11 cellular contexts compared by ENCODE assay signal in genomic region chr15:85708402-85708932, GRCh38.
DNase-seq lines count a peak whose midpoint lies in the region; ATAC-seq and TF ChIP-seq lines count a peak whose summit lies in the region.
"Had no signal": no experiment of that assay in that cellular context is flagged by ENCODE, and none has a peak within 500 bp of the region (broad histone marks: within the 10 kb centered on the region; RNA-seq: fewer than 3 reads in every experiment).

No MANE protein-coding gene starts in this region.

- peak overlapping the region; percentile 98 for H3K27ac Mint-ChIP-seq in activated T-cell treated with anti-CD3 and anti-CD28 coated beads, Interleukin-2, amount 50 U/mL, for 72 hours
- peak overlapping the region; percentile 99 for H3K27ac Mint-ChIP-seq in chondrocyte (ENCODE audit: unreplicated experiment)
- peak overlapping the region; percentile 99 for H3K27ac Mint-ChIP-seq in memory B cell
- H3K27ac Mint-ChIP-seq in type B pancreatic cell, result peak overlapping the region; percentile 88

- DNase-seq in activated T-cell treated with anti-CD3 and anti-CD28 coated beads, Interleukin-2, amount 50 U/mL, for 72 hours, result no peak
- DNase-seq in activated T-cell treated with anti-CD3 and anti-CD28 coated beads, Interleukin-2, amount 50 U/mL, for 48 hours, result no peak
- DNase-seq in chondrocyte (ENCODE audit: low spot score), result no peak
- DNase-seq in memory B cell (ENCODE audit: low spot score in 2 of 2), result no peak
- no peak for DNase-seq in type B pancreatic cell (ENCODE audit: extremely low spot score, unreplicated experiment)
- no peak for DNase-seq in superior temporal gyrus (ENCODE audit: extremely low spot score)
- DNase-seq in NCI-H446 treated with DMSO at 0.1 percent for 48 hours (lab: John Stamatoyannopoulos, UW), result no peak
- no peak for DNase-seq in islet precursor cell
- DNase-seq: activated CD8-positive, alpha-beta memory T cell treated with anti-CD3 and anti-CD28 coated beads for 24 hours; PC-9 had no signal

- no peaks in the 10 kb centered on the region for H3K9me3 Mint-ChIP-seq in activated T-cell treated with anti-CD3 and anti-CD28 coated beads, Interleukin-2, amount 50 U/mL, for 72 hours
- no peaks in the 10 kb centered on the region for H3K9me3 Mint-ChIP-seq in chondrocyte (ENCODE audit: low read depth)
- no peaks in the 10 kb centered on the region for H3K9me3 Mint-ChIP-seq in memory B cell
- H3K9me3 Mint-ChIP-seq in type B pancreatic cell, result no peaks in the 10 kb centered on the region
- H3K9me3 Mint-ChIP-seq: neural progenitor cell had no signal

- no peaks in the 10 kb centered on the region for H3K27me3 Mint-ChIP-seq in activated T-cell treated with anti-CD3 and anti-CD28 coated beads, Interleukin-2, amount 50 U/mL, for 72 hours (ENCODE audit: low read depth)
- no peaks in the 10 kb centered on the region for H3K27me3 Mint-ChIP-seq in chondrocyte (ENCODE audit: low read depth)
- H3K27me3 Mint-ChIP-seq in memory B cell, result no peaks in the 10 kb centered on the region
- H3K27me3 Mint-ChIP-seq in type B pancreatic cell, result no peaks in the 10 kb centered on the region

- peak overlapping the region; percentile 82 to 88 for H3K4me3 Mint-ChIP-seq in activated T-cell treated with anti-CD3 and anti-CD28 coated beads, Interleukin-2, amount 50 U/mL, for 72 hours
- no peak overlapping the region for H3K4me3 Mint-ChIP-seq in chondrocyte (ENCODE audit: unreplicated experiment)
- H3K4me3 Mint-ChIP-seq in memory B cell, result peak overlapping the region; percentile 59
- H3K4me3 Mint-ChIP-seq in type B pancreatic cell, result peak overlapping the region; percentile 62
- H3K4me3 Mint-ChIP-seq: neural progenitor cell had no signal

- ATAC-seq in activated T-cell treated with anti-CD3 and anti-CD28 coated beads, Interleukin-2, amount 50 U/mL, for 72 hours (replicated peaks in 1 of 2), result no peak
- no peak for ATAC-seq in memory B cell (ENCODE audit: low read depth)

- TF ChIP-seq CTCF in chondrocyte (IDR thresholded peaks at IDR 0.05) (no peak), type B pancreatic cell (conservative IDR thresholded peaks at IDR 0.05) (no peak)

- peaks cover 99% of the 10 kb centered on the region for H3K4me1 Mint-ChIP-seq in activated T-cell treated with anti-CD3 and anti-CD28 coated beads, Interleukin-2, amount 50 U/mL, for 72 hours (ENCODE audit: low read depth)
- peaks cover 66% of the 10 kb centered on the region for H3K4me1 Mint-ChIP-seq in chondrocyte (ENCODE audit: low read depth)
- H3K4me1 Mint-ChIP-seq in memory B cell, result peaks cover 46% of the 10 kb centered on the region
- peaks cover 47% of the 10 kb centered on the region for H3K4me1 Mint-ChIP-seq in type B pancreatic cell (ENCODE audit: unreplicated experiment)

- H3K36me3 Mint-ChIP-seq in activated T-cell treated with anti-CD3 and anti-CD28 coated beads, Interleukin-2, amount 50 U/mL, for 72 hours (ENCODE audit: insufficient read depth in 2 of 2), result peaks cover 15 to 48% of the 10 kb centered on the region in 2 donors
- H3K36me3 Mint-ChIP-seq in chondrocyte (ENCODE audit: low read depth), result peaks cover 18% of the 10 kb centered on the region
- peaks cover 24% of the 10 kb centered on the region for H3K36me3 Mint-ChIP-seq in memory B cell
- H3K36me3 Mint-ChIP-seq in type B pancreatic cell, result peaks cover 23% of the 10 kb centered on the region
